16 cellular contexts compared by ENCODE assay signal in genomic region chr18:44748582-44748981, GRCh38.
DNase-seq lines count a peak whose midpoint lies in the region; ATAC-seq and TF ChIP-seq lines count a peak whose summit lies in the region.
"Had no signal": no experiment of that assay in that cellular context is flagged by ENCODE, and none has a peak within 500 bp of the region (broad histone marks: within the 10 kb centered on the region; RNA-seq: fewer than 3 reads in every experiment).

No MANE protein-coding gene starts in this region.

- no peaks in the 10 kb centered on the region for H3K79me1 ChIP-seq in trophoblast cell (ENCODE audit: low read length)

- H3K9me2 ChIP-seq in PC-3 (replicated peaks; ENCODE audit: low read length), result no peaks in the 10 kb centered on the region

- H3K4ac ChIP-seq in trophoblast cell (ENCODE audit: low read depth, low read length), result no peak overlapping the region

- no peaks in the 10 kb centered on the region for H3K36me3 ChIP-seq in PC-3 (ENCODE audit: low read depth, low read length)
- H3K36me3 ChIP-seq in trophoblast cell (ENCODE audit: control insufficient read depth in 1 of 2, insufficient read depth in 2 of 2, low read length in 2 of 2), result no peaks in the 10 kb centered on the region
- no peaks in the 10 kb centered on the region for H3K36me3 ChIP-seq in tibial nerve

- no peaks in the 10 kb centered on the region for H3K9me3 ChIP-seq in PC-3 (ENCODE audit: low read length)
- no peaks in the 10 kb centered on the region for H3K9me3 ChIP-seq in trophoblast cell (ENCODE audit: insufficient read depth, low read depth, low read length)
- no peaks in the 10 kb centered on the region for H3K9me3 ChIP-seq in tibial nerve

- H3K27ac ChIP-seq in PC-3 (ENCODE audit: low read length), result no peak overlapping the region
- peak overlapping the region; percentile 43 for H3K27ac ChIP-seq in VCaP
- no peak overlapping the region for H3K27ac ChIP-seq in trophoblast cell (ENCODE audit: low read depth, low read length)
- no peak overlapping the region for H3K27ac ChIP-seq in tibial nerve
- H3K27ac ChIP-seq: C4-2B had no signal

- H3F3A ChIP-seq in PC-3 (ENCODE audit: low read length, unreplicated experiment), result no peaks in the 10 kb centered on the region

- no peak for TF ChIP-seq POLR2A in tibial nerve (IDR thresholded peaks at IDR 0.05)

- no peak overlapping the region for H3K9ac ChIP-seq in PC-3 (ENCODE audit: low read length)
- no peak overlapping the region for H3K9ac ChIP-seq in trophoblast cell (ENCODE audit: low read length)

- DNase-seq in PC-3, result peak; percentile 2
- peak; percentile 40 for DNase-seq in epithelial cell of esophagus (ENCODE audit: low read depth)
- DNase-seq in trophoblast cell, result peak; percentile 79 to 92
- DNase-seq in GDM1 (lab: John Stamatoyannopoulos, UW), result no peak
- no peak for DNase-seq in GM10266 (ENCODE audit: extremely low spot score)
- no peak for DNase-seq in tibial nerve (ENCODE audit: low spot score in 2 of 2)
- no peak for DNase-seq in COLO829 (ENCODE audit: low spot score)
- DNase-seq: ACHN; CD4-positive, alpha-beta T cell; DMS79 treated with DMSO at 0.1 percent for 48 hours; HCEC 1CT; IMR-90 had no signal

- H3K23ac ChIP-seq in trophoblast cell (ENCODE audit: low read length), result no peak overlapping the region

- H2AK5ac ChIP-seq in trophoblast cell (ENCODE audit: low read length), result no peak overlapping the region

- H2BK5ac ChIP-seq in trophoblast cell (ENCODE audit: low read depth, low read length, poor library complexity), result no peak overlapping the region

- no peak overlapping the region for H4K8ac ChIP-seq in trophoblast cell (ENCODE audit: low read depth, low read length)

- H4K91ac ChIP-seq in trophoblast cell (ENCODE audit: low read depth, low read length), result no peak overlapping the region

- H4K20me1 ChIP-seq in PC-3 (ENCODE audit: low read length), result no peaks in the 10 kb centered on the region

- no peaks in the 10 kb centered on the region for H3K27me3 ChIP-seq in PC-3 (ENCODE audit: low read length)
- no peaks in the 10 kb centered on the region for H3K27me3 ChIP-seq in trophoblast cell (ENCODE audit: insufficient read depth, low read length)
- no peaks in the 10 kb centered on the region for H3K27me3 ChIP-seq in tibial nerve

- no peak for TF ChIP-seq EP300 in tibial nerve (IDR thresholded peaks at IDR 0.05)

- H2AFZ ChIP-seq in PC-3 (ENCODE audit: low read length), result no peak overlapping the region
- no peak overlapping the region for H2AFZ ChIP-seq in trophoblast cell (ENCODE audit: insufficient read depth, low read length, poor library complexity)
- H2AFZ ChIP-seq: GM23338 had no signal

- no CpG with 5 or more reads among the region's 5 CpGs for WGBS in trophoblast cell (ENCODE audit: extremely low coverage, insufficient coverage, insufficient read length)
- WGBS in tibial nerve, 2 donors, result 94 to 95% methylated on average over 5 of the region's 5 CpGs

- no peaks in the 10 kb centered on the region for H3K4me1 ChIP-seq in PC-3 (ENCODE audit: insufficient read depth, low read length)
- peaks cover 5 to 20% of the 10 kb centered on the region in 2 experiments for H3K4me1 ChIP-seq in trophoblast cell (ENCODE audit: control insufficient read depth in 1 of 2, insufficient read depth in 2 of 2, low read length in 2 of 2)
- peaks cover 0 to 29% (median 11%) of the 10 kb centered on the region in 4 donors for H3K4me1 ChIP-seq in tibial nerve

- H3K4me2 ChIP-seq in PC-3 (ENCODE audit: low read length) (no peak overlapping the region), trophoblast cell (ENCODE audit: low read length) (no peak overlapping the region)
- H3K4me2 ChIP-seq: GM23338 had no signal

- no peak overlapping the region for H3K18ac ChIP-seq in trophoblast cell (ENCODE audit: low read length)

- H3K4me3 ChIP-seq in PC-3 (ENCODE audit: low read length) (no peak overlapping the region), epithelial cell of esophagus (ENCODE audit: low read length) (no peak overlapping the region), trophoblast cell (ENCODE audit: low read depth, low read length) (no peak overlapping the region), tibial nerve (no peak overlapping the region)
- H3K4me3 ChIP-seq: GM23338, K562 had no signal

- POLR2A ChIA-PET in PC-3 (lab: Charles Lee; ENCODE audit: unreplicated experiment), result no interaction called here

- H4K12ac ChIP-seq in trophoblast cell (ENCODE audit: low read depth, low read length), result no peak overlapping the region

- H3K14ac ChIP-seq in trophoblast cell (ENCODE audit: low read length), result no peak overlapping the region

- TF ChIP-seq CTCF in PC-3 (conservative IDR thresholded peaks at IDR 0.05; ENCODE audit: low read depth, low read length) (no peak), VCaP (conservative IDR thresholded peaks at IDR 0.05) (no peak), epithelial cell of esophagus (IDR thresholded peaks at IDR 0.05; ENCODE audit: insufficient read depth, low read depth, low read length, missing control alignments) (no peak), GM10266 (IDR thresholded peaks at IDR 0.05; ENCODE audit: control insufficient read depth, insufficient read depth, low read depth, missing control alignments) (no peak), tibial nerve (IDR thresholded peaks at IDR 0.05) (no peak)

- no peak overlapping the region for H2BK120ac ChIP-seq in trophoblast cell (ENCODE audit: insufficient read depth, low read length, poor library complexity)

- H3K79me2 ChIP-seq in PC-3 (ENCODE audit: low read length) (no peaks in the 10 kb centered on the region), trophoblast cell (ENCODE audit: control insufficient read depth, insufficient read depth, low read length, poor library complexity) (no peaks in the 10 kb centered on the region)

- CTCF ChIA-PET in PC-3 (lab: Charles Lee), result no interaction called here

- BruUV-seq in PC-3 (replicated peaks; lab: Mats Ljungman, UMichigan), result no TSS peak

- no peak for ATAC-seq in PC-3
- ATAC-seq: GM23338, K562 had no signal

- H2BK12ac ChIP-seq in trophoblast cell (ENCODE audit: low read length), result no peak overlapping the region

- intact Hi-C loops in PC-3 (cut with micrococcal nuclease), result no loop called here

Comparison
In these comparisons a context has a peak if more than half of its experiments do, and no peak if none do; other contexts are left out.
1. DNase-seq: peak in PC-3 (single experiment), epithelial cell of esophagus (single experiment) and trophoblast cell (2 of 2); none in GDM1 (single experiment), GM10266 (single experiment), tibial nerve (0 of 2) and COLO829 (single experiment).